11 cellular contexts compared by ENCODE assay signal in genomic region chr16:17414421-17414820, GRCh38.
DNase-seq lines count a peak whose midpoint lies in the region; ATAC-seq and TF ChIP-seq lines count a peak whose summit lies in the region.
"Had no signal": no experiment of that assay in that cellular context is flagged by ENCODE, and none has a peak within 500 bp of the region (broad histone marks: within the 10 kb centered on the region; RNA-seq: fewer than 3 reads in every experiment).

No MANE protein-coding gene starts in this region.

- peak; percentile 40 for ATAC-seq in activated naive CD8-positive, alpha-beta T cell treated with anti-CD3 and anti-CD28 coated beads, Interleukin-2, amount 50 U/mL, for 24 hours
- ATAC-seq in stimulated activated effector memory CD8-positive, alpha-beta T cell treated with anti-CD3 and anti-CD28 coated beads, Interleukin-12 subunit alpha, Interleukin-12 subunit beta, amount 100 ng/mL, for 72 hours: peak; percentile 73
- ATAC-seq in HG02885 (IDR thresholded peaks at IDR 0.05; ENCODE audit: poor library complexity, unreplicated experiment) (no peak), GM18868 (IDR thresholded peaks at IDR 0.05; ENCODE audit: unreplicated experiment) (no peak)
- ATAC-seq: foreskin keratinocyte had no signal

- no peak overlapping the region for H3K4me3 ChIP-seq in NB4 (ENCODE audit: low read depth, low read length)
- H3K4me3 ChIP-seq: SK-N-MC had no signal

- no peak for TF ChIP-seq POLR2A in NB4 (IDR thresholded peaks at IDR 0.05; ENCODE audit: extremely low read depth, insufficient read length)

- peak overlapping the region; percentile 38 for H3K4me3 Mint-ChIP-seq in activated naive CD8-positive, alpha-beta T cell treated with anti-CD3 and anti-CD28 coated beads, Interleukin-2, amount 50 U/mL, for 24 hours
- H3K4me3 Mint-ChIP-seq in stimulated activated effector memory CD8-positive, alpha-beta T cell treated with anti-CD3 and anti-CD28 coated beads, Interleukin-12 subunit alpha, Interleukin-12 subunit beta, amount 100 ng/mL, for 72 hours: peak overlapping the region; percentile 69

- peak overlapping the region; percentile 90 for H3K27ac Mint-ChIP-seq in activated naive CD8-positive, alpha-beta T cell treated with anti-CD3 and anti-CD28 coated beads, Interleukin-2, amount 50 U/mL, for 24 hours
- H3K27ac Mint-ChIP-seq in stimulated activated effector memory CD8-positive, alpha-beta T cell treated with anti-CD3 and anti-CD28 coated beads, Interleukin-12 subunit alpha, Interleukin-12 subunit beta, amount 100 ng/mL, for 72 hours: peak overlapping the region; percentile 78

- DNase-seq in activated T-cell treated with anti-CD3 and anti-CD28 coated beads for 48 hours (ENCODE audit: low read depth) (peak; percentile 23), NB4 (ENCODE audit: low read depth) (peak; percentile 11), NCI-H187 (lab: John Stamatoyannopoulos, UW) (no peak)
- no peak for DNase-seq in activated T-cell treated with anti-CD3 and anti-CD28 coated beads, Interleukin-2, amount 50 U/mL, for 1 hour
- peak; percentile 31 for DNase-seq in activated naive CD8-positive, alpha-beta T cell treated with anti-CD3 and anti-CD28 coated beads, Interleukin-2, amount 50 U/mL, for 24 hours
- peak; percentile 10 to 48 for DNase-seq in stimulated activated effector memory CD8-positive, alpha-beta T cell treated with anti-CD3 and anti-CD28 coated beads, Interleukin-12 subunit alpha, Interleukin-12 subunit beta, amount 100 ng/mL, for 72 hours (ENCODE audit: low spot score in 2 of 2)
- DNase-seq: foreskin keratinocyte, NCI-H524 had no signal

- peaks cover 57% of the 10 kb centered on the region for H3K4me1 Mint-ChIP-seq in activated naive CD8-positive, alpha-beta T cell treated with anti-CD3 and anti-CD28 coated beads, Interleukin-2, amount 50 U/mL, for 24 hours
- H3K4me1 Mint-ChIP-seq in stimulated activated effector memory CD8-positive, alpha-beta T cell treated with anti-CD3 and anti-CD28 coated beads, Interleukin-12 subunit alpha, Interleukin-12 subunit beta, amount 100 ng/mL, for 72 hours: peaks cover 59% of the 10 kb centered on the region

- no peaks in the 10 kb centered on the region for H3K9me3 Mint-ChIP-seq in activated naive CD8-positive, alpha-beta T cell treated with anti-CD3 and anti-CD28 coated beads, Interleukin-2, amount 50 U/mL, for 24 hours
- no peaks in the 10 kb centered on the region for H3K9me3 Mint-ChIP-seq in stimulated activated effector memory CD8-positive, alpha-beta T cell treated with anti-CD3 and anti-CD28 coated beads, Interleukin-12 subunit alpha, Interleukin-12 subunit beta, amount 100 ng/mL, for 72 hours

- H3K27me3 Mint-ChIP-seq in activated naive CD8-positive, alpha-beta T cell treated with anti-CD3 and anti-CD28 coated beads, Interleukin-2, amount 50 U/mL, for 24 hours: no peaks in the 10 kb centered on the region

- H3K36me3 Mint-ChIP-seq in activated naive CD8-positive, alpha-beta T cell treated with anti-CD3 and anti-CD28 coated beads, Interleukin-2, amount 50 U/mL, for 24 hours (ENCODE audit: low read depth): no peaks in the 10 kb centered on the region
- no peaks in the 10 kb centered on the region for H3K36me3 Mint-ChIP-seq in stimulated activated effector memory CD8-positive, alpha-beta T cell treated with anti-CD3 and anti-CD28 coated beads, Interleukin-12 subunit alpha, Interleukin-12 subunit beta, amount 100 ng/mL, for 72 hours

- no peak for TF ChIP-seq CTCF in NB4 (IDR thresholded peaks at IDR 0.05; ENCODE audit: low read depth, low read length)

Comparison
In these comparisons a context has a peak if more than half of its experiments do, and no peak if none do; other contexts are left out.
1. DNase-seq: peak in activated T-cell treated with anti-CD3 and anti-CD28 coated beads for 48 hours (single experiment), NB4 (single experiment), activated naive CD8-positive, alpha-beta T cell treated with anti-CD3 and anti-CD28 coated beads, Interleukin-2, amount 50 U/mL, for 24 hours (single experiment) and stimulated activated effector memory CD8-positive, alpha-beta T cell treated with anti-CD3 and anti-CD28 coated beads, Interleukin-12 subunit alpha, Interleukin-12 subunit beta, amount 100 ng/mL, for 72 hours (2 of 2); none in activated T-cell treated with anti-CD3 and anti-CD28 coated beads, Interleukin-2, amount 50 U/mL, for 1 hour (single experiment) and NCI-H187 (0 of 2).
2. ATAC-seq: peak in activated naive CD8-positive, alpha-beta T cell treated with anti-CD3 and anti-CD28 coated beads, Interleukin-2, amount 50 U/mL, for 24 hours (single experiment) and stimulated activated effector memory CD8-positive, alpha-beta T cell treated with anti-CD3 and anti-CD28 coated beads, Interleukin-12 subunit alpha, Interleukin-12 subunit beta, amount 100 ng/mL, for 72 hours (single experiment); none in HG02885 (single experiment) and GM18868 (single experiment).